17 cellular contexts compared by ENCODE assay signal in genomic region chr9:22919423-22919822, GRCh38.
A peak's percentile ranks its signal among the peaks of the same experiment; 100 is the strongest.
DNase-seq lines count a peak whose midpoint lies in the region; ATAC-seq and TF ChIP-seq lines count a peak whose summit lies in the region.
"Had no signal": no experiment of that assay in that cellular context is flagged by ENCODE, and none has a peak within 500 bp of the region (broad histone marks: within the 10 kb centered on the region; RNA-seq: fewer than 3 reads in every experiment).

No MANE protein-coding gene starts in this region.

- peak overlapping the region; percentile 50; the same call in 1 of the 2 replicates for H2AFZ ChIP-seq in OCI-LY7 (ENCODE audit: low read length)

- H3K79me2 ChIP-seq in OCI-LY7 (ENCODE audit: insufficient read depth, low read depth, low read length), result no peaks in the 10 kb centered on the region

- no peaks in the 10 kb centered on the region for H3K9me2 ChIP-seq in OCI-LY7 (ENCODE audit: insufficient read depth, low read length)

- ATAC-seq in GM21786 (IDR thresholded peaks at IDR 0.05; ENCODE audit: unreplicated experiment) (peak; percentile 59), HG03066 (IDR thresholded peaks at IDR 0.05; ENCODE audit: low read depth, unreplicated experiment) (peak; percentile 72)
- ATAC-seq: HepG2 had no signal

- TF ChIP-seq CTCF in GM12865 (IDR thresholded peaks at IDR 0.05; ENCODE audit: insufficient read depth, low read depth, low read length, missing control alignments), result no peak
- TF ChIP-seq CTCF in OCI-LY7 (conservative IDR thresholded peaks at IDR 0.05; ENCODE audit: low read length), result no peak
- no peak for TF ChIP-seq CTCF in uterus (IDR thresholded peaks at IDR 0.05)

- H3K4me3 ChIP-seq in GM12865 (ENCODE audit: low read depth, low read length) (no peak overlapping the region), OCI-LY7 (ENCODE audit: low read depth, low read length, poor library complexity, severe bottlenecking) (no peak overlapping the region), uterus (no peak overlapping the region)
- H3K4me3 ChIP-seq: BLaER1 had no signal

- intact Hi-C loops in OCI-LY7 (cut with micrococcal nuclease; ENCODE audit: unreplicated experiment) (no loop called here), uterus (cut with DNase I; ENCODE audit: low total_unique reads) (no loop called here)

- no TSS peak for BruUV-seq in OCI-LY7 (replicated peaks; lab: Mats Ljungman, UMichigan)

- H3K36me3 ChIP-seq in OCI-LY7 (ENCODE audit: insufficient read depth, low read length) (no peaks in the 10 kb centered on the region), uterus (no peaks in the 10 kb centered on the region)
- H3K36me3 ChIP-seq: BLaER1 had no signal

- H3K27ac ChIP-seq in OCI-LY7 (ENCODE audit: low read depth, low read length, poor library complexity, severe bottlenecking), result no peak overlapping the region
- H3K27ac ChIP-seq in uterus, result no peak overlapping the region
- H3K27ac ChIP-seq: 22Rv1, BLaER1, KMS-11 had no signal

- no peaks in the 10 kb centered on the region for H3K27me3 ChIP-seq in uterus
- H3K27me3 ChIP-seq: BLaER1 had no signal

- DNase-seq in GM12865 (ENCODE audit: low read depth), result peak; percentile 49
- DNase-seq in OCI-LY7 (ENCODE audit: low spot score), result no peak
- no peak for DNase-seq in NCI-H1048 (lab: John Stamatoyannopoulos, UW)
- DNase-seq in GF-D8 (lab: John Stamatoyannopoulos, UW), result no peak
- no peak for DNase-seq in activated CD4-positive, alpha-beta T cell treated with anti-CD3 and anti-CD28 coated beads for 1 hour
- DNase-seq in uterus, result no peak
- DNase-seq: AML-193; CD8-positive, alpha-beta memory T cell; DMS53; GOT3; H9 had no signal

- H3K4me1 ChIP-seq in OCI-LY7 (ENCODE audit: insufficient read depth, low read length, poor library complexity, severe bottlenecking), result no peaks in the 10 kb centered on the region
- no peaks in the 10 kb centered on the region for H3K4me1 ChIP-seq in uterus
- H3K4me1 ChIP-seq: BLaER1 had no signal

- POLR2A ChIA-PET in OCI-LY7 (lab: Charles Lee), result interaction anchor here (0.6 kb wide), 1 partner anchor 98 kb away, joined by 4 read pairs; no protein-coding TSS in a partner anchor

- H4K20me1 ChIP-seq in OCI-LY7 (ENCODE audit: insufficient read depth, low read length), result no peaks in the 10 kb centered on the region
- H4K20me1 ChIP-seq: BLaER1 had no signal

- H3K4me2 ChIP-seq in OCI-LY7 (ENCODE audit: low read length), result no peak overlapping the region
- H3K4me2 ChIP-seq: BLaER1, KMS-11 had no signal

- H3K9me3 ChIP-seq in OCI-LY7 (ENCODE audit: low read length) (no peaks in the 10 kb centered on the region), uterus (no peaks in the 10 kb centered on the region)
- H3K9me3 ChIP-seq: BLaER1 had no signal

- no peak for TF ChIP-seq POLR2A in uterus (IDR thresholded peaks at IDR 0.05)

- CTCF ChIA-PET in OCI-LY7 (lab: Charles Lee; ENCODE audit: unreplicated experiment), result no interaction called here
